In the genomic region with DNA sequence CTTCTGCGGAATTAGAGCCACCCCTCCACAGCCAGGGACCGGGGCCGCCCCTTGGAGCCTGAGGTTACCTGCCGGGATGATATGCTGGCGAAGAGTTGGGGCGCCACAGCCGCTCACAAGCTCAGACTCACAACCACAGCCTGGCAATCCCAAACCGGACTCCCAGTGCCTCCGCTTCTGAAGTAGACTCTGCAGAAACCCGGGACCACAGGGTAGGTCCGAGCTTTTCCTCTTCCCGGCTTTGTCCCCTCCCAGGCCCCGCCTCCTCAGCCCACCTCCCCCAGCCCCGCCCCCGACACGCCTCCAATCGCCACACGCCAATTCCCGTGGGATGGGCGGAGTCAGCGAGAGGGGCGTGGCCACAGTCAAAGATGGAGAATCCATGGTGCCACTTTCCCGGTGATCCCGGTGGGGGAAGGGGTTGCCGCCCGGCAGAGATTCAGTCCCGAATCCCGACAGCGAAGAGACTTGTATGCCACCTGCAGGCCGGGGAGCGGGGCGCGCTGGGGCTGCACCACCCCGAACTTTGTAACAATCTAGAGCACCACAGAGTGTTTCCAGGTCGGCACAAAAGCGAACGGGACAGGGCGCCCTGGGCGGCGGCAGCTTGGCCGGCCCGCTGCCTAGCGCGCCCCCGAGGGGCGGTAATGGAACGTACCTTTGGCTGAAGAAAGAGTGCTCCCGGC, we compare ENCODE assay signal across 8 cellular contexts. TPM values are rescaled to one million over a fixed set of nuclear protein-coding genes. Genes with fewer than 3 reads are reported as not detected.
A peak's percentile ranks its signal among the peaks of the same experiment; 100 is the strongest.
DNase-seq lines count a peak whose midpoint lies in the region; ATAC-seq and TF ChIP-seq lines count a peak whose summit lies in the region.

A gene (minus strand): TSS at position 201 of the 686 bp plus-strand sequence. CDS start 3,520 bp downstream, outside the sequence.

- H3K36me3 ChIP-seq in HAP-1 (replicated peaks) (peaks cover 22% of the 10 kb centered on the region), MG63 (peaks cover 10% of the 10 kb centered on the region), neutrophil (no peaks in the 10 kb centered on the region)

- peak; percentile 72 for TF ChIP-seq CTCF in foreskin keratinocyte (conservative IDR thresholded peaks at IDR 0.05)
- peak; percentile 53 for TF ChIP-seq CTCF in neutrophil (IDR thresholded peaks at IDR 0.05)

- DNase-seq in GF-D8 (lab: John Stamatoyannopoulos, UW), result peak; percentile 72
- peak; percentile 86 to 99 for DNase-seq in HAP-1 (ENCODE audit: low spot score in 2 of 2)
- DNase-seq in MG63, result peak; percentile 89
- DNase-seq in SIG-M5 treated with dmso at 0.1 percent for 504 hours (lab: John Stamatoyannopoulos, UW; ENCODE audit: unreplicated experiment), result peak; percentile 91
- peak; percentile 95 for DNase-seq in activated gamma-delta T cell treated with anti-CD3 and anti-CD28 coated beads, Interleukin-2, amount 50 U/mL, for 16 hours (ENCODE audit: low read depth)
- DNase-seq in foreskin keratinocyte, result peak; percentile 76 to 85
- peak; percentile 82 to 98 (median 95) for DNase-seq in substantia nigra (lab: John Stamatoyannopoulos, UW)

- ATAC-seq in foreskin keratinocyte, result peak; percentile 83

- peak within 1 kb of the TSS; percentile 35 for H3K27ac ChIP-seq in foreskin keratinocyte
- H3K27ac ChIP-seq in neutrophil, result peak within 1 kb of the TSS; percentile 66
- peak within 1 kb of the TSS; percentile 88 for H3K27ac ChIP-seq in substantia nigra (ENCODE audit: low read depth, low read length, poor library complexity, severe bottlenecking)

- no peaks in the 10 kb centered on the region for H3K9me3 ChIP-seq in HAP-1
- no peaks in the 10 kb centered on the region for H3K9me3 ChIP-seq in MG63
- no peaks in the 10 kb centered on the region for H3K9me3 ChIP-seq in neutrophil

- H3K4me3 ChIP-seq in HAP-1 (peak within 1 kb of the TSS; percentile 89), MG63 (peak within 1 kb of the TSS; percentile 70), neutrophil (ENCODE audit: low read depth in 1 of 2, low read length in 1 of 2) (peak within 1 kb of the TSS; percentile 79 to 90)

- H3K4me1 ChIP-seq in HAP-1, result peaks cover 10% of the 10 kb centered on the region
- H3K4me1 ChIP-seq in foreskin keratinocyte, result peaks cover 6% of the 10 kb centered on the region
- peaks cover 29 to 30% of the 10 kb centered on the region in 2 experiments for H3K4me1 ChIP-seq in neutrophil (ENCODE audit: control insufficient read depth in 1 of 2, insufficient read depth in 1 of 2, low read depth in 1 of 2, low read length in 1 of 2)

- H3K27me3 ChIP-seq in HAP-1 (ENCODE audit: low read depth), result no peaks in the 10 kb centered on the region
- no peaks in the 10 kb centered on the region for H3K27me3 ChIP-seq in MG63
- no peaks in the 10 kb centered on the region for H3K27me3 ChIP-seq in foreskin keratinocyte
- no peaks in the 10 kb centered on the region for H3K27me3 ChIP-seq in neutrophil

- in situ Hi-C loops in HAP-1 (cut with MboI; ENCODE audit: low sequenced_read_pairs), result no loop called here

RNA-seq across cellular contexts. Expression of the gene that starts here (rescaled TPM):
- total RNA-seq in MG63 (2014; rRNA removed; shearing (Covaris generic); ENCODE audit: low replicate concordance), result 29.6 and 37.0 TPM in 2 replicates
- total RNA-seq in foreskin keratinocyte, result 129 and 130 TPM in 2 replicates
- 72.0 and 80.0 TPM in 2 replicates for polyA plus RNA-seq in foreskin keratinocyte

Comparison
In these comparisons a context has a peak if more than half of its experiments do, and no peak if none do; other contexts are left out.
1. Peak in every context shown above with its lines: DNase-seq, ATAC-seq, H3K4me3 ChIP-seq and H3K27ac ChIP-seq.
2. H3K27ac ChIP-seq: peak in every context shown above with its lines; median percentile 88 in substantia nigra; 66 in neutrophil; 35 in foreskin keratinocyte.